ENCODE assay signal across 8 cellular contexts in genomic region chr4:98262431-98262830, GRCh38. TPM values are rescaled to one million over a fixed set of nuclear protein-coding genes. Genes with fewer than 3 reads are reported as not detected.
DNase-seq lines count a peak whose midpoint lies in the region; ATAC-seq, FAIRE-seq and TF ChIP-seq lines count a peak whose summit lies in the region.

No MANE protein-coding gene starts in this region.

- H2AFZ ChIP-seq in Loucy (ENCODE audit: low read length), result no peak overlapping the region

- H3K9me3 ChIP-seq in CD8-positive, alpha-beta memory T cell (ENCODE audit: low read length), result no peaks in the 10 kb centered on the region
- H3K9me3 ChIP-seq in Loucy (ENCODE audit: insufficient read depth, low read depth, low read length) (no peaks in the 10 kb centered on the region; the same call in 1 of the 2 replicates), breast epithelium (no peaks in the 10 kb centered on the region), mononuclear cell (ENCODE audit: low read depth, low read length) (no peaks in the 10 kb centered on the region)

- intact Hi-C loops in breast epithelium (cut with DNase I; ENCODE audit: low total_unique reads), result no loop called here

- H3K36me3 ChIP-seq in CD8-positive, alpha-beta memory T cell (ENCODE audit: insufficient read depth, low read length), result no peaks in the 10 kb centered on the region
- H3K36me3 ChIP-seq in Loucy (ENCODE audit: insufficient read depth, low read length), result no peaks in the 10 kb centered on the region
- H3K36me3 ChIP-seq in breast epithelium, result no peaks in the 10 kb centered on the region

- H3K9ac ChIP-seq in Loucy (ENCODE audit: low read depth, low read length, poor library complexity, severe bottlenecking), result peak overlapping the region; percentile 91

- peak overlapping the region; percentile 89 to 97 (median 96) for H3K4me3 Mint-ChIP-seq in CD8-positive, alpha-beta memory T cell

- peaks cover 32% of the 10 kb centered on the region for H3K4me1 ChIP-seq in CD8-positive, alpha-beta memory T cell (ENCODE audit: insufficient read depth, low read length)
- H3K4me1 ChIP-seq in Loucy (ENCODE audit: insufficient read depth, low read length, poor library complexity, severe bottlenecking), result peaks cover 55% of the 10 kb centered on the region
- no peaks in the 10 kb centered on the region for H3K4me1 ChIP-seq in breast epithelium
- H3K4me1 ChIP-seq in mononuclear cell (ENCODE audit: insufficient read depth, low read length), result peaks cover 19% of the 10 kb centered on the region

- CTCF ChIA-PET in CD8-positive, alpha-beta memory T cell (lab: Charles Lee), result interaction anchor here (1.0 to 1.2 kb wide), 2 partner anchors 10 to 205 kb away, joined by 3 to 4 read pairs; no protein-coding TSS in a partner anchor
- CTCF ChIA-PET in GM10248 (lab: Yijun Ruan, JAX), result interaction anchor here (0.6 to 1.2 kb wide), 4 partner anchors 8 to 794 kb away, joined by 3 to 4 read pairs (median 3); no protein-coding TSS in a partner anchor

- ATAC-seq in HG02938 (IDR thresholded peaks at IDR 0.05; ENCODE audit: unreplicated experiment) (no peak), HG03175 (IDR thresholded peaks at IDR 0.05; ENCODE audit: unreplicated experiment) (no peak)

- no peak for FAIRE-seq in GM19239 (lab: Jason Lieb, UNC)

- peaks cover 1 to 18% (median 6%) of the 10 kb centered on the region in 3 donors for H3K36me3 Mint-ChIP-seq in CD8-positive, alpha-beta memory T cell

- H4K20me1 ChIP-seq in Loucy (ENCODE audit: insufficient read depth, low read length, poor library complexity, severe bottlenecking), result peaks cover 51% of the 10 kb centered on the region

- no peak for TF ChIP-seq POLR2A in breast epithelium (IDR thresholded peaks at IDR 0.05)

- peak overlapping the region; percentile 92 for H3K4me3 ChIP-seq in CD8-positive, alpha-beta memory T cell (ENCODE audit: low read length)
- peak overlapping the region; percentile 99 for H3K4me3 ChIP-seq in Loucy (ENCODE audit: low read length, poor library complexity, severe bottlenecking)
- H3K4me3 ChIP-seq in breast epithelium, result peak overlapping the region; percentile 88 to 92 (median 89)
- peak overlapping the region; percentile 74 for H3K4me3 ChIP-seq in mononuclear cell (ENCODE audit: low read length)

- no peaks in the 10 kb centered on the region for H3K27me3 ChIP-seq in CD8-positive, alpha-beta memory T cell (ENCODE audit: insufficient read depth, low read length, poor library complexity, severe bottlenecking)
- H3K27me3 ChIP-seq in Loucy (ENCODE audit: insufficient read depth, low read length, poor library complexity, severe bottlenecking) (no peaks in the 10 kb centered on the region), breast epithelium (no peaks in the 10 kb centered on the region), mononuclear cell (ENCODE audit: insufficient read depth, low read length) (no peaks in the 10 kb centered on the region)

- H3K27ac Mint-ChIP-seq in CD8-positive, alpha-beta memory T cell, result peak overlapping the region; percentile 82 to 99 (median 92)

- no peak for DNase-seq in CD8-positive, alpha-beta memory T cell
- DNase-seq in breast epithelium (ENCODE audit: low spot score in 2 of 2) (no peak), GM19239 (ENCODE audit: insufficient read length, low spot score) (no peak), GM10248 (ENCODE audit: extremely low spot score) (no peak)

- POLR2A ChIA-PET in CD8-positive, alpha-beta memory T cell (lab: Charles Lee), result interaction anchor here (0.6 to 1.2 kb wide), 2 partner anchors 185 to 396 kb away, joined by 3 read pairs; partner anchors contain the start of gene TSPAN5
- POLR2A ChIA-PET in GM10248 (lab: Yijun Ruan, JAX), result no interaction called here

- H3F3A ChIP-seq in Loucy (ENCODE audit: low read depth), result no peaks in the 10 kb centered on the region

- H3K4me2 ChIP-seq in Loucy (ENCODE audit: low read depth, low read length, poor library complexity, severe bottlenecking), result peak overlapping the region; percentile 99

- peaks cover 78% of the 10 kb centered on the region for H3K79me2 ChIP-seq in Loucy (ENCODE audit: insufficient read depth, low read length)

- peaks cover 51 to 59% (median 56%) of the 10 kb centered on the region in 3 donors for H3K4me1 Mint-ChIP-seq in CD8-positive, alpha-beta memory T cell

- peaks cover 0 to 5% (median 0%) of the 10 kb centered on the region in 5 donors for H3K9me3 Mint-ChIP-seq in CD8-positive, alpha-beta memory T cell

- no peaks in the 10 kb centered on the region for H3K27me3 Mint-ChIP-seq in CD8-positive, alpha-beta memory T cell

- TF ChIP-seq CTCF in Loucy (conservative IDR thresholded peaks at IDR 0.05; ENCODE audit: low read length) (no peak), breast epithelium (IDR thresholded peaks at IDR 0.05) (no peak), GM10248 (IDR thresholded peaks at IDR 0.05; ENCODE audit: control extremely low read depth, extremely low read depth, low read depth, missing control alignments) (no peak)

- H3K9me2 ChIP-seq in Loucy (replicated peaks; ENCODE audit: low read depth, low read length), result no peaks in the 10 kb centered on the region

- H3K27ac ChIP-seq in CD8-positive, alpha-beta memory T cell (ENCODE audit: low read depth, low read length), result peak overlapping the region; percentile 74
- peak overlapping the region; percentile 83 to 97 for H3K27ac ChIP-seq in breast epithelium

RNA-seq across cellular contexts. Expression of gene RAP1GDS1, which starts 1.2 kb away (rescaled TPM):
- total RNA-seq in CD8-positive, alpha-beta memory T cell, result 10 to 100 TPM; 53.7 to 56.4 TPM
- 40.9 TPM for polyA plus RNA-seq in CD8-positive, alpha-beta memory T cell
- total RNA-seq in breast epithelium (10 to 100 TPM; 31.1 to 55.8 (median 33.8) TPM), mononuclear cell (44.4 TPM)
